ENCODE assay signal across 9 cellular contexts in the genomic region with DNA sequence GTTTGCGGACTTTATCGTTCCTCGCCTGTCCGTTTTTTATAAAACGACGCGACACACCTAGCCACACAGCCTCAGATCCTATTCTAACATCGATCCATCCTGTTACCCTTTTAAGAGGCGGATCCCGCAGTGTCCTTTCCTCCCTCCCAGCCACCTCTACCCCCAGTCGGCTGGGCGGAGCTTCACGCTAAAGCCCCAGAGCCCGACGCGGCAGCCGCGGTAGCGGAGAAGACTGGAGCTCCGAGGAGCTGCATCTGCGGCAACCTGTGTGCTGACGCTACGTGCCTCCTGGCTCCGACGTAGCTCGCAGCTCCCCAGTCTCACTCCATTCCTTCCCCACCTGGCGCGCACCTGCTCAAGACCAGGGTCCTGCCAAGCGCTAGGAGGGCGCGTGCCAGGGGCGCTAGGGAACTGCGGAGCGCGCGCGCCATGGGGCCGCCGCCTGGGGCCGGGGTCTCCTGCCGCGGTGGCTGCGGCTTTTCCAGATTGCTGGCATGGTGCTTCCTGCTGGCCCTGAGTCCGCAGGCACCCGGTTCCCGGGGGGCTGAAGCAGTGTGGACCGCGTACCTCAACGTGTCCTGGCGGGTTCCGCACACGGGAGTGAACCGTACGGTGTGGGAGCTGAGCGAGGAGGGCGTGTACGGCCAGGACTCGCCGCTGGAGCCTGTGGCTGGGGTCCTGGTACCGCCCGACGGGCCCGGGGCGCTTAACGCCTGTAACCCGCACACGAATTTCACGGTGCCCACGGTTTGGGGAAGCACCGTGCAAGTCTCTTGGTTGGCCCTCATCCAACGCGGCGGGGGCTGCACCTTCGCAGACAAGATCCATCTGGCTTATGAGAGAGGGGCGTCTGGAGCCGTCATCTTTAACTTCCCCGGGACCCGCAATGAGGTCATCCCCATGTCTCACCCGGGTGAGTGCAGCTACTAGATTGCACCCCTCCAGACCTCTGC. TPM values are rescaled to one million over a fixed set of nuclear protein-coding genes. Genes with fewer than 3 reads are reported as not detected.
DNase-seq lines count a peak whose midpoint lies in the region; ATAC-seq and TF ChIP-seq lines count a peak whose summit lies in the region.
"Had no signal": no experiment of that assay in that cellular context is flagged by ENCODE, and none has a peak within 500 bp of the region (broad histone marks: within the 10 kb centered on the region; RNA-seq: fewer than 3 reads in every experiment).

A gene with protein sequence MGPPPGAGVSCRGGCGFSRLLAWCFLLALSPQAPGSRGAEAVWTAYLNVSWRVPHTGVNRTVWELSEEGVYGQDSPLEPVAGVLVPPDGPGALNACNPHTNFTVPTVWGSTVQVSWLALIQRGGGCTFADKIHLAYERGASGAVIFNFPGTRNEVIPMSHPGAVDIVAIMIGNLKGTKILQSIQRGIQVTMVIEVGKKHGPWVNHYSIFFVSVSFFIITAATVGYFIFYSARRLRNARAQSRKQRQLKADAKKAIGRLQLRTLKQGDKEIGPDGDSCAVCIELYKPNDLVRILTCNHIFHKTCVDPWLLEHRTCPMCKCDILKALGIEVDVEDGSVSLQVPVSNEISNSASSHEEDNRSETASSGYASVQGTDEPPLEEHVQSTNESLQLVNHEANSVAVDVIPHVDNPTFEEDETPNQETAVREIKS (plus strand): TSS at position 217 of the 953 bp plus-strand sequence. CDS start 213 bp downstream, at position 430.

- no peaks in the 10 kb centered on the region for H3K36me3 Mint-ChIP-seq in IgD-negative memory B cell
- H3K36me3 Mint-ChIP-seq in activated CD4-positive, alpha-beta T cell treated with anti-CD3 and anti-CD28 coated beads, Interleukin-2, amount 10 ng/mL, durations not matched to agents 7 days and 5 days (ENCODE audit: low read depth) = no peaks in the 10 kb centered on the region
- no peaks in the 10 kb centered on the region for H3K36me3 Mint-ChIP-seq in nephron progenitor cell (ENCODE audit: low read depth)

- no peak for TF ChIP-seq CTCF in fibroblast of pulmonary artery (IDR thresholded peaks at IDR 0.05; ENCODE audit: low read length, missing control alignments)
- TF ChIP-seq CTCF in nephron progenitor cell (IDR thresholded peaks at IDR 0.05) = no peak

- CTCF ChIA-PET in activated CD4-positive, alpha-beta T cell treated with anti-CD3 and anti-CD28 coated beads, Interleukin-2, amount 10 ng/mL, durations not matched to agents 7 days and 5 days (lab: Charles Lee) = no interaction called here

- peaks cover 0 to 5% (median 0%) of the 10 kb centered on the region in 3 donors for H3K4me1 Mint-ChIP-seq in IgD-negative memory B cell
- peaks cover 4% of the 10 kb centered on the region for H3K4me1 Mint-ChIP-seq in activated CD4-positive, alpha-beta T cell treated with anti-CD3 and anti-CD28 coated beads, Interleukin-2, amount 10 ng/mL, durations not matched to agents 7 days and 5 days
- H3K4me1 Mint-ChIP-seq in nephron progenitor cell = peaks cover 7% of the 10 kb centered on the region

- H3K9me3 Mint-ChIP-seq in IgD-negative memory B cell (peaks cover 0 to 3% (median 0%) of the 10 kb centered on the region in 3 donors), nephron progenitor cell (peaks cover 25% of the 10 kb centered on the region)
- H3K9me3 Mint-ChIP-seq in activated CD4-positive, alpha-beta T cell treated with anti-CD3 and anti-CD28 coated beads, Interleukin-2, amount 10 ng/mL, durations not matched to agents 7 days and 5 days = no peaks in the 10 kb centered on the region

- H3K27ac Mint-ChIP-seq in IgD-negative memory B cell (no peak within 1 kb of the TSS), nephron progenitor cell (no peak within 1 kb of the TSS)
- no peak within 1 kb of the TSS for H3K27ac Mint-ChIP-seq in activated CD4-positive, alpha-beta T cell treated with anti-CD3 and anti-CD28 coated beads, Interleukin-2, amount 10 ng/mL, durations not matched to agents 7 days and 5 days

- intact Hi-C loops in sciatic nerve (cut with DNase I) = no loop called here

- no peak for ATAC-seq in sciatic nerve

- in situ Hi-C loops in KBM-7 (cut with MboI; ENCODE audit: low pct_unique_long_range_greater_than_20kb, low sequenced_read_pairs) = no loop called here

- POLR2A ChIA-PET in activated CD4-positive, alpha-beta T cell treated with anti-CD3 and anti-CD28 coated beads, Interleukin-2, amount 10 ng/mL, durations not matched to agents 7 days and 5 days (lab: Charles Lee) = no interaction called here

- peak; percentile 90 for DNase-seq in COLO668 (lab: John Stamatoyannopoulos, UW; ENCODE audit: unreplicated experiment)
- peak; percentile 6 for DNase-seq in activated CD4-positive, alpha-beta T cell treated with anti-CD3 and anti-CD28 coated beads, Interleukin-2, amount 10 ng/mL, durations not matched to agents 7 days and 5 days
- DNase-seq in fibroblast of pulmonary artery (ENCODE audit: low read depth) = peak; percentile 30
- DNase-seq in nephron progenitor cell = peak; percentile 61
- no peak for DNase-seq in sciatic nerve (ENCODE audit: low spot score)
- DNase-seq in effector CD4-positive, alpha-beta T cell = no peak
- DNase-seq in KBM-7 = no peak

- H3K4me3 Mint-ChIP-seq in IgD-negative memory B cell (peak within 1 kb of the TSS in 3 of 4 donors; percentile 28 to 73 (median 72)), nephron progenitor cell (peak within 1 kb of the TSS; percentile 83)
- peak within 1 kb of the TSS; percentile 52 for H3K4me3 Mint-ChIP-seq in activated CD4-positive, alpha-beta T cell treated with anti-CD3 and anti-CD28 coated beads, Interleukin-2, amount 10 ng/mL, durations not matched to agents 7 days and 5 days

- H3K27me3 Mint-ChIP-seq in IgD-negative memory B cell (peaks cover 18% of the 10 kb centered on the region), nephron progenitor cell (ENCODE audit: low read depth, poor library complexity) (peaks cover 75% of the 10 kb centered on the region)
- peaks cover 34% of the 10 kb centered on the region for H3K27me3 Mint-ChIP-seq in activated CD4-positive, alpha-beta T cell treated with anti-CD3 and anti-CD28 coated beads, Interleukin-2, amount 10 ng/mL, durations not matched to agents 7 days and 5 days

- H3K4me3 ChIP-seq in fibroblast of pulmonary artery (replicated peaks; ENCODE audit: low read depth, low read length) = peak within 1 kb of the TSS; percentile 57

RNA-seq across cellular contexts. Expression of the gene that starts here (rescaled TPM):
- polyA plus RNA-seq in IgD-negative memory B cell = not detected
- not detected for total RNA-seq in activated CD4-positive, alpha-beta T cell treated with anti-CD3 and anti-CD28 coated beads, Interleukin-2, amount 10 ng/mL, durations not matched to agents 7 days and 5 days
- 3.0 TPM for total RNA-seq in sciatic nerve
- total RNA-seq: mononuclear cell had no signal

Comparison
In these comparisons a context has a peak if more than half of its experiments do, and no peak if none do; other contexts are left out.
1. Peak in DNase-seq in activated CD4-positive, alpha-beta T cell treated with anti-CD3 and anti-CD28 coated beads, Interleukin-2, amount 10 ng/mL, durations not matched to agents 7 days and 5 days; RNA of the gene not detected or under 1 TPM.
2. DNase-seq: peak in COLO668 (single experiment), fibroblast of pulmonary artery (single experiment) and nephron progenitor cell (single experiment); none in sciatic nerve (single experiment), effector CD4-positive, alpha-beta T cell (single experiment) and KBM-7 (single experiment).
3. Peak in every context shown above with its lines, with median percentiles within 50 percentile points of each other: H3K4me3 Mint-ChIP-seq.